In the genomic region with DNA sequence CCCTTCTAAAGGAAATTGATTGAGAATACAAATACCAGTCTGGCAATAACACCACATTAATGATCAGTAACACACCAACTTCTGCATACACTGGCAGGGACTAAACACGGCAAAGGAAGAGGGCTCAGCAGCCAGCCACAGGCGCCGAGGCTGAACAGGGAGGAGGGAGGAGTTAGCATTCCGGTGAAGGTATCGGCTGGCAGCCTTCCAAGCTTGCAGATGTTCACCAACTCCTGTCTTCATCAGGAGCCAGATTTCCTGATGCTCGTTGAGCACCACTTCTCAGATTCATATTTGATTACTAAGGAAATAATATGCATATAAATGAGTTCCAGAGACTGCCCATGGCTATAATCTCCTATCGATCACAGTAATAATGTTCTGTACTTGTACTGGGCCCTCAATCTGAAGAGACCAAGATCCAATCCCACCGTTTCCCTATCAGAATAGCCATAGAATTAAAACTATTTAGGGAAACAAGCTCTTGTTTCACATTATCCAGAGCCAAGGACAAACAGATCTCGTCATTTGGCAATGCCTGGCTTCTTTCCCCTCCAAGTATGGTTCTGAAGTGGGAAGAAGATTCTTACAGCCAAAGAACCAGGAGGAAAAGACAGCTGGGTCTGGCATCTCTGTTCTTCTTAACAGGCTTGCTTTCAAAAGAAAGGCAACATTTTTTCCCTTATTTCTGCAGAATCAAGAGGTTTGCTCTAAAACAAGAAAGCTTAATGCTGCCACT, we compare ENCODE assay signal across 8 cellular contexts. TPM values are rescaled to one million over a fixed set of nuclear protein-coding genes. Genes with fewer than 3 reads are reported as not detected.
A peak's percentile ranks its signal among the peaks of the same experiment; 100 is the strongest.
DNase-seq lines count a peak whose midpoint lies in the region; ATAC-seq and TF ChIP-seq lines count a peak whose summit lies in the region.

No MANE protein-coding gene starts in this region.

- peaks cover 7% of the 10 kb centered on the region for H3K4me1 ChIP-seq in A673 (ENCODE audit: insufficient read depth, low read length, poor library complexity, severe bottlenecking)
- peaks cover 35% of the 10 kb centered on the region for H3K4me1 ChIP-seq in OCI-LY1 (ENCODE audit: insufficient read depth, low read length, severe bottlenecking)

- H2AFZ ChIP-seq in OCI-LY1 (ENCODE audit: low read length) = no peak overlapping the region

- H3K27me3 ChIP-seq in A673 (replicated peaks; ENCODE audit: insufficient read depth, low read depth, low read length, poor library complexity) (no peaks in the 10 kb centered on the region), OCI-LY1 (ENCODE audit: insufficient read depth, low read length) (no peaks in the 10 kb centered on the region)

- no peaks in the 10 kb centered on the region for H3K9me3 ChIP-seq in A673 (ENCODE audit: low read depth, low read length, poor library complexity, severe bottlenecking)
- no peaks in the 10 kb centered on the region for H3K9me3 ChIP-seq in OCI-LY1 (ENCODE audit: low read length)

- DNase-seq in A673 (ENCODE audit: low spot score) (peak; percentile 73), glomerular visceral epithelial cell (ENCODE audit: extremely low spot score) (peak; percentile 75), sciatic nerve (ENCODE audit: low spot score) (peak; percentile 81), ecto neural progenitor cell (ENCODE audit: low spot score) (no peak), NCI-H1930 (lab: John Stamatoyannopoulos, UW) (no peak)

- no peak overlapping the region for H3K9ac ChIP-seq in OCI-LY1 (ENCODE audit: low read length)

- ATAC-seq in HG02678 (IDR thresholded peaks at IDR 0.05; ENCODE audit: unreplicated experiment) = peak; percentile 61
- ATAC-seq in sciatic nerve = peak; percentile 62
- ATAC-seq in GM21360 (IDR thresholded peaks at IDR 0.05; ENCODE audit: unreplicated experiment) = no peak

- no peaks in the 10 kb centered on the region for H3F3A ChIP-seq in OCI-LY1 (ENCODE audit: insufficient read depth, low read length)

- TF ChIP-seq CTCF in A673 (conservative IDR thresholded peaks at IDR 0.05; ENCODE audit: low read depth, low read length) = no peak
- TF ChIP-seq CTCF in OCI-LY1 (IDR thresholded peaks at IDR 0.05; ENCODE audit: low read length) = no peak

- CTCF ChIA-PET in A673 (lab: Charles Lee) = no interaction called here

- H3K27ac ChIP-seq in A673 (ENCODE audit: low read depth, low read length, poor library complexity, severe bottlenecking) (no peak overlapping the region), OCI-LY1 (ENCODE audit: low read depth, low read length, poor library complexity, severe bottlenecking) (peak overlapping the region; percentile 45)

- no peaks in the 10 kb centered on the region for H3K9me2 ChIP-seq in OCI-LY1 (ENCODE audit: low read depth, low read length)

- no peaks in the 10 kb centered on the region for H4K20me1 ChIP-seq in OCI-LY1 (ENCODE audit: insufficient read depth, low read length)

- H3K36me3 ChIP-seq in A673 (ENCODE audit: insufficient read depth, low read length, poor library complexity, severe bottlenecking) (no peaks in the 10 kb centered on the region), OCI-LY1 (ENCODE audit: insufficient read depth, low read length) (peaks cover 7% of the 10 kb centered on the region)

- no TSS peak for BruUV-seq in A673 (replicated peaks; lab: Mats Ljungman, UMichigan)

- H3K4me3 ChIP-seq in A673 (ENCODE audit: low read depth, low read length, poor library complexity, severe bottlenecking) (no peak overlapping the region), OCI-LY1 (ENCODE audit: low read depth, low read length, poor library complexity, severe bottlenecking) (no peak overlapping the region)

- H3K79me2 ChIP-seq in OCI-LY1 (ENCODE audit: insufficient read depth, low read length) = peaks cover 13% of the 10 kb centered on the region; the same call in 1 of the 2 replicates

- H3K4me2 ChIP-seq in OCI-LY1 (ENCODE audit: low read length) = peak overlapping the region; percentile 35

- POLR2A ChIA-PET in A673 (lab: Charles Lee; ENCODE audit: low non-redundant PET) = no interaction called here

- intact Hi-C loops in A673 (cut with micrococcal nuclease; ENCODE audit: unreplicated experiment) (no loop called here), sciatic nerve (cut with DNase I) (no loop called here)

RNA-seq across cellular contexts. Expression of gene GFOD1, which starts 42.2 kb away (rescaled TPM):
- total RNA-seq in A673 (2021) = 7.5 and 8.8 TPM in 2 replicates
- total RNA-seq in sciatic nerve = 16.3 TPM

Comparison
In these comparisons a context has a peak if more than half of its experiments do, and no peak if none do; other contexts are left out.
1. DNase-seq: peak in A673 (single experiment), glomerular visceral epithelial cell (single experiment) and sciatic nerve (single experiment); none in ecto neural progenitor cell (single experiment) and NCI-H1930 (0 of 2).